ENCODE assay signal across 16 cellular contexts in the genomic region with DNA sequence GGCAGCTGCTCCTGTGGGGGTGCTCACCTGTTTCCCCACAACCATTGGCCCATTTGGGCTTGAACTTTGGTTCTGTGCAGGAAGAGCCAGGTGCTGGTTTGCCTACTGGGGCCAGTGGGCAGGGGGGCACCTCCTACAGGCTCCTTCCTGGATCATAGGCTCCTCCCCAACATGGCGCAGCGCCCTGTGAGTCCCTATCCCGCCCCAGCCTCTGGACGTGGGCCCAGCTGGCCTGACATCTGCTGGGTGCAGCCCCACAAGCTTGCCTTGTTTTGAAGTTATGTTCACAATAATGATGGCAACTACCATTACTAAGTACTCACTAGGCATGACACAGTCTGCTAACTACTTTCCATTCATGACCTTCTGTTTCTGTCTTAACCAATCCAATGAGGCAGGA.
"Had no signal": no experiment of that assay in that cellular context is flagged by ENCODE, and none has a peak within 500 bp of the region (broad histone marks: within the 10 kb centered on the region; RNA-seq: fewer than 3 reads in every experiment).

No MANE protein-coding gene starts in this region.

- H3K4me1 ChIP-seq: heart left ventricle, parathyroid adenoma had no signal

- H3K27me3 ChIP-seq: heart left ventricle had no signal

- H3K4me3 ChIP-seq: heart left ventricle, mucosa of descending colon had no signal

- H3K27ac ChIP-seq: heart left ventricle, parathyroid adenoma had no signal

- H3K9me3 ChIP-seq: heart left ventricle, mucosa of descending colon had no signal

- DNase-seq: activated CD4-positive, alpha-beta T cell treated with anti-CD3 and anti-CD28 coated beads for 1 hour; activated CD4-positive, alpha-beta T cell treated with anti-CD3 and anti-CD28 coated beads, Interleukin-2, amount 50 U/mL, for 4 hours; activated naive CD4-positive, alpha-beta T cell; activated T-cell treated with anti-CD3 and anti-CD28 coated beads for 4 hours; cerebellar nuclear complex; effector memory CD4-positive, alpha-beta T cell; foreskin melanocyte; mammary epithelial cell; mucosa of descending colon; naive thymus-derived CD4-positive, alpha-beta T cell; stimulated activated CD4-positive, alpha-beta T cell treated with anti-CD3 and anti-CD28 coated beads, Interleukin-2, amount 100 ng/mL, for 48 hours; stimulated activated naive CD4-positive, alpha-beta T cell; T-cell; T1000 had no signal
